In genomic region chr3:51391075-51391565, GRCh38 we compare ENCODE assay signal across 8 cellular contexts.
DNase-seq lines count a peak whose midpoint lies in the region; ATAC-seq lines count a peak whose summit lies in the region.

RBM15B (plus strand) TSS chr3:51391285; CDS start chr3:51391400, 115 bp downstream.

- DNase-seq in AG08395 (ENCODE audit: low spot score), result peak; percentile 97
- DNase-seq in NCI-H345 (lab: John Stamatoyannopoulos, UW), result peak; percentile 92
- peak; percentile 94 to 97 (median 96) for DNase-seq in activated CD4-positive, CD25-positive, alpha-beta regulatory T cell (lab: John Stamatoyannopoulos, UW)
- peak; percentile 97 for DNase-seq in central memory CD4-positive, alpha-beta T cell
- DNase-seq in iris pigment epithelial cell (ENCODE audit: low read depth), result peak; percentile 97
- DNase-seq in stimulated activated CD4-positive, alpha-beta T cell treated with anti-CD3 and anti-CD28 coated beads, Interleukin-12 subunit alpha, Interleukin-12 subunit beta, amount 100 ng/mL, for 48 hours (ENCODE audit: low read depth in 2 of 3, low spot score in 1 of 3), result peak; percentile 93 to 97 (median 95)

- peak; percentile 91 for ATAC-seq in GM18907 (IDR thresholded peaks at IDR 0.05; ENCODE audit: unreplicated experiment)
- ATAC-seq in HG03159 (IDR thresholded peaks at IDR 0.05; ENCODE audit: unreplicated experiment), result peak; percentile 88

Comparison
In these comparisons a context has a peak if more than half of its experiments do, and no peak if none do; other contexts are left out.
1. Peak in every context shown above with its lines: DNase-seq and ATAC-seq.